In the genomic region with DNA sequence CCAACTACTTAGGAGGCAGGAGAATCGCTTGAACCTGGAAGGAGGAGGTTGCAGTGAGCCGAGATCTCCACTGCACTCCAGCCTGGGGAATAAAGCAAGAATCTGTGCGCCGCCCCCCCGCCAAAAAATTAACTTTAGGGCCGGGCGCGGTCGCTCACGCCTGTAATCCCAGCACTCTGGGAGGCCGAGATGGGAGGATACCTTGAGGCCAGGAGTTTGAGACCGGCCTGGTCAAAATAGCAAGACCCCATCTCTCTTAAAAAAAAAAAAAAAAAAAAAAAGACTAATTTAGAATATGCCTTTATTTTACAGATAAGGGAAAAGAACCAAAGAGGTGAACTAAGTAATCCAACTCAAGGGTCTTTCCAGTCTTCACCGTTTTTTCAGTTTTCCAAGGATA, we compare ENCODE assay signal across 8 cellular contexts. TPM values are rescaled to one million over a fixed set of nuclear protein-coding genes. Genes with fewer than 3 reads are reported as not detected.
DNase-seq lines count a peak whose midpoint lies in the region; ATAC-seq and TF ChIP-seq lines count a peak whose summit lies in the region.

No MANE protein-coding gene starts in this region.

- H3K9me3 ChIP-seq in adipocyte (ENCODE audit: control insufficient read depth, low read length) (no peaks in the 10 kb centered on the region), liver (ENCODE audit: control insufficient read depth in 4 of 4, low read length in 3 of 4) (no peaks in the 10 kb centered on the region), thyroid gland (no peaks in the 10 kb centered on the region)

- WGBS in liver: 89% methylated on average over 13 of the region's 13 CpGs
- WGBS in thyroid gland, 2 donors: 80% methylated on average over 13 of the region's 13 CpGs

- ATAC-seq in HG02571 (IDR thresholded peaks at IDR 0.05; ENCODE audit: unreplicated experiment): no peak

- H3K4me1 Mint-ChIP-seq in activated T-cell treated with anti-CD3 and anti-CD28 coated beads, Interleukin-2, amount 50 U/mL, for 24 hours (ENCODE audit: low read depth): peaks cover 50% of the 10 kb centered on the region

- H3K27me3 ChIP-seq in adipocyte (replicated peaks; ENCODE audit: control insufficient read depth, insufficient read depth, low read length) (no peaks in the 10 kb centered on the region), liver (ENCODE audit: control insufficient read depth in 4 of 4, insufficient read depth in 4 of 4, low read length in 3 of 4) (no peaks in the 10 kb centered on the region), thyroid gland (no peaks in the 10 kb centered on the region)

- peaks cover 60% of the 10 kb centered on the region for H3K36me3 Mint-ChIP-seq in activated T-cell treated with anti-CD3 and anti-CD28 coated beads, Interleukin-2, amount 50 U/mL, for 24 hours (ENCODE audit: low read depth)

- H3K4me1 ChIP-seq in adipocyte (ENCODE audit: control insufficient read depth, insufficient read depth, low read length): peaks cover 41% of the 10 kb centered on the region
- H3K4me1 ChIP-seq in liver (ENCODE audit: control insufficient read depth in 4 of 4, insufficient read depth in 4 of 4, low read length in 3 of 4): peaks cover 10 to 26% (median 19%) of the 10 kb centered on the region in 4 donors
- peaks cover 16 to 32% of the 10 kb centered on the region in 2 donors for H3K4me1 ChIP-seq in thyroid gland

- DNase-seq in activated T-cell treated with anti-CD3 and anti-CD28 coated beads, Interleukin-2, amount 50 U/mL, for 24 hours: no peak
- DNase-seq in activated T-cell treated with anti-CD3 and anti-CD28 coated beads for 4 hours (no peak), adipocyte (ENCODE audit: low read depth) (no peak), thyroid gland (no peak), HT-29 (ENCODE audit: low spot score) (no peak), cortex of kidney (lab: John Stamatoyannopoulos, UW) (no peak)

- TF ChIP-seq CTCF in liver (IDR thresholded peaks at IDR 0.05; ENCODE audit: low read depth, low read length, missing input control) (no peak), thyroid gland (IDR thresholded peaks at IDR 0.05) (no peak)

- H3K36me3 ChIP-seq in adipocyte (ENCODE audit: control insufficient read depth, insufficient read depth, low read length, severe bottlenecking) (peaks cover 41% of the 10 kb centered on the region), liver (ENCODE audit: control insufficient read depth in 4 of 4, insufficient read depth in 3 of 4, low read depth in 1 of 4, low read length in 3 of 4) (peaks cover 0 to 22% (median 15%) of the 10 kb centered on the region in 4 donors), thyroid gland (peaks cover 6 to 8% of the 10 kb centered on the region in 2 donors)

- no peak for TF ChIP-seq RAD21 in liver (IDR thresholded peaks at IDR 0.05)

- H3K27me3 Mint-ChIP-seq in activated T-cell treated with anti-CD3 and anti-CD28 coated beads, Interleukin-2, amount 50 U/mL, for 24 hours: no peaks in the 10 kb centered on the region

- intact Hi-C loops in thyroid gland (cut with DNase I): no loop called here

- peak overlapping the region; percentile 99 for H3K4me3 Mint-ChIP-seq in activated T-cell treated with anti-CD3 and anti-CD28 coated beads, Interleukin-2, amount 50 U/mL, for 24 hours

- no peak for TF ChIP-seq POLR2A in thyroid gland (IDR thresholded peaks at IDR 0.05)

- no peak overlapping the region for H3K27ac ChIP-seq in liver (ENCODE audit: low read depth in 1 of 2, low read length in 2 of 2)
- no peak overlapping the region for H3K27ac ChIP-seq in thyroid gland

- peak overlapping the region; percentile 98 for H3K9ac ChIP-seq in adipocyte (ENCODE audit: low read length)
- H3K9ac ChIP-seq in liver (ENCODE audit: low read depth in 1 of 2, low read length in 2 of 2): peak overlapping the region in 1 of 2 donors; percentile 96

- no peaks in the 10 kb centered on the region for H3K9me3 Mint-ChIP-seq in activated T-cell treated with anti-CD3 and anti-CD28 coated beads, Interleukin-2, amount 50 U/mL, for 24 hours

- peak overlapping the region; percentile 95 for H3K27ac Mint-ChIP-seq in activated T-cell treated with anti-CD3 and anti-CD28 coated beads, Interleukin-2, amount 50 U/mL, for 24 hours

- H3K4me3 ChIP-seq in adipocyte (ENCODE audit: low read length): peak overlapping the region; percentile 92
- peak overlapping the region in 2 of 3 donors; percentile 83 to 85 for H3K4me3 ChIP-seq in liver (ENCODE audit: low read depth in 1 of 3, low read length in 3 of 3)
- H3K4me3 ChIP-seq in thyroid gland (replicated peaks in 1 of 3): peak overlapping the region in 2 of 3 donors; percentile 61 to 96

TF ChIP-seq in liver, 16 proteins besides CTCF, POLR2A, EP300 and RAD21:
- TF ChIP-seq TAF1 (conservative IDR thresholded peaks at IDR 0.05) (no peak), ATF3 (IDR thresholded peaks at IDR 0.05) (no peak), NR2F2 (IDR thresholded peaks at IDR 0.05) (no peak), EGR1 (IDR thresholded peaks at IDR 0.05; ENCODE audit: low read depth in 2 of 2) (no peak), FOXA1 (IDR thresholded peaks at IDR 0.05) (no peak), JUND (IDR thresholded peaks at IDR 0.05) (no peak), GABPA (IDR thresholded peaks at IDR 0.05 in 1 of 2, conservative IDR thresholded peaks at IDR 0.05 in 1 of 2) (no peak)

RNA-seq across cellular contexts. Expression of gene KANSL2, which starts 1.2 kb away (rescaled TPM):
- total RNA-seq in liver (10 to 100 TPM; 21.7 to 23.0 TPM), thyroid gland (10 to 100 TPM; 31.8 to 64.7 (median 45.4) TPM)
- 1 to 10 TPM; 7.0 to 7.9 TPM for polyA plus RNA-seq in liver
- total RNA-seq in HT-29 (2014; rRNA removed; shearing (Covaris generic)): 37.9 and 38.9 TPM in 2 replicates

RNA-seq across cellular contexts. Expression of gene CCNT1, which starts 35.6 kb away (rescaled TPM):
- total RNA-seq in liver: 10 to 100 TPM; 15.9 to 18.2 TPM
- 1 to 10 TPM; 3.2 to 4.9 TPM for polyA plus RNA-seq in liver
- total RNA-seq in thyroid gland: 10 to 100 TPM; 24.0 to 43.1 (median 40.6) TPM
- 14.1 and 16.7 TPM in 2 replicates for total RNA-seq in HT-29 (2014; rRNA removed; shearing (Covaris generic))
